In genomic region chr7:102156867-102157266, GRCh38 we compare ENCODE assay signal across 2 cellular contexts.
TF ChIP-seq lines count a peak whose summit lies in the region.

No MANE protein-coding gene starts in this region.

TF ChIP-seq in GM23338, 12 proteins besides CTCF, POLR2A, EP300 and RAD21:
- TF ChIP-seq, protein P1, sequence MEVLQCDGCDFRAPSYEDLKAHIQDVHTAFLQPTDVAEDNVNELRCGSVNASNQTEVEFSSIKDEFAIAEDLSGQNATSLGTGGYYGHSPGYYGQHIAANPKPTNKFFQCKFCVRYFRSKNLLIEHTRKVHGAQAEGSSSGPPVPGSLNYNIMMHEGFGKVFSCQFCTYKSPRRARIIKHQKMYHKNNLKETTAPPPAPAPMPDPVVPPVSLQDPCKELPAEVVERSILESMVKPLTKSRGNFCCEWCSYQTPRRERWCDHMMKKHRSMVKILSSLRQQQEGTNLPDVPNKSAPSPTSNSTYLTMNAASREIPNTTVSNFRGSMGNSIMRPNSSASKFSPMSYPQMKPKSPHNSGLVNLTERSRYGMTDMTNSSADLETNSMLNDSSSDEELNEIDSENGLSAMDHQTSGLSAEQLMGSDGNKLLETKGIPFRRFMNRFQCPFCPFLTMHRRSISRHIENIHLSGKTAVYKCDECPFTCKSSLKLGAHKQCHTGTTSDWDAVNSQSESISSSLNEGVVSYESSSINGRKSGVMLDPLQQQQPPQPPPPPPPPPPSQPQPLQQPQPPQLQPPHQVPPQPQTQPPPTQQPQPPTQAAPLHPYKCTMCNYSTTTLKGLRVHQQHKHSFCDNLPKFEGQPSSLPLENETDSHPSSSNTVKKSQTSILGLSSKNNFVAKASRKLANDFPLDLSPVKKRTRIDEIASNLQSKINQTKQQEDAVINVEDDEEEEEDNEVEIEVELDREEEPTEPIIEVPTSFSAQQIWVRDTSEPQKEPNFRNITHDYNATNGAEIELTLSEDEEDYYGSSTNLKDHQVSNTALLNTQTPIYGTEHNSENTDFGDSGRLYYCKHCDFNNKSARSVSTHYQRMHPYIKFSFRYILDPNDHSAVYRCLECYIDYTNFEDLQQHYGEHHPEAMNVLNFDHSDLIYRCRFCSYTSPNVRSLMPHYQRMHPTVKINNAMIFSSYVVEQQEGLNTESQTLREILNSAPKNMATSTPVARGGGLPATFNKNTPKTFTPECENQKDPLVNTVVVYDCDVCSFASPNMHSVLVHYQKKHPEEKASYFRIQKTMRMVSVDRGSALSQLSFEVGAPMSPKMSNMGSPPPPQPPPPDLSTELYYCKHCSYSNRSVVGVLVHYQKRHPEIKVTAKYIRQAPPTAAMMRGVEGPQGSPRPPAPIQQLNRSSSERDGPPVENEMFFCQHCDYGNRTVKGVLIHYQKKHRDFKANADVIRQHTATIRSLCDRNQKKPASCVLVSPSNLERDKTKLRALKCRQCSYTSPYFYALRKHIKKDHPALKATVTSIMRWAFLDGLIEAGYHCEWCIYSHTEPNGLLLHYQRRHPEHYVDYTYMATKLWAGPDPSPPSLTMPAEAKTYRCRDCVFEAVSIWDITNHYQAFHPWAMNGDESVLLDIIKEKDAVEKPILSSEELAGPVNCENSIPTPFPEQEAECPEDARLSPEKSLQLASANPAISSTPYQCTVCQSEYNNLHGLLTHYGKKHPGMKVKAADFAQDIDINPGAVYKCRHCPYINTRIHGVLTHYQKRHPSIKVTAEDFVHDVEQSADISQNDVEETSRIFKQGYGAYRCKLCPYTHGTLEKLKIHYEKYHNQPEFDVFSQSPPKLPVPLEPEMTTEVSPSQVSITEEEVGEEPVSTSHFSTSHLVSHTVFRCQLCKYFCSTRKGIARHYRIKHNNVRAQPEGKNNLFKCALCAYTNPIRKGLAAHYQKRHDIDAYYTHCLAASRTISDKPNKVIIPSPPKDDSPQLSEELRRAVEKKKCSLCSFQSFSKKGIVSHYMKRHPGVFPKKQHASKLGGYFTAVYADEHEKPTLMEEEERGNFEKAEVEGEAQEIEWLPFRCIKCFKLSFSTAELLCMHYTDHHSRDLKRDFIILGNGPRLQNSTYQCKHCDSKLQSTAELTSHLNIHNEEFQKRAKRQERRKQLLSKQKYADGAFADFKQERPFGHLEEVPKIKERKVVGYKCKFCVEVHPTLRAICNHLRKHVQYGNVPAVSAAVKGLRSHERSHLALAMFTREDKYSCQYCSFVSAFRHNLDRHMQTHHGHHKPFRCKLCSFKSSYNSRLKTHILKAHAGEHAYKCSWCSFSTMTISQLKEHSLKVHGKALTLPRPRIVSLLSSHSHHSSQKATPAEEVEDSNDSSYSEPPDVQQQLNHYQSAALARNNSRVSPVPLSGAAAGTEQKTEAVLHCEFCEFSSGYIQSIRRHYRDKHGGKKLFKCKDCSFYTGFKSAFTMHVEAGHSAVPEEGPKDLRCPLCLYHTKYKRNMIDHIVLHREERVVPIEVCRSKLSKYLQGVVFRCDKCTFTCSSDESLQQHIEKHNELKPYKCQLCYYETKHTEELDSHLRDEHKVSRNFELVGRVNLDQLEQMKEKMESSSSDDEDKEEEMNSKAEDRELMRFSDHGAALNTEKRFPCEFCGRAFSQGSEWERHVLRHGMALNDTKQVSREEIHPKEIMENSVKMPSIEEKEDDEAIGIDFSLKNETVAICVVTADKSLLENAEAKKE (CRISPR knock-in tag; IDR thresholded peaks at IDR 0.05) = no peak
- no peak for TF ChIP-seq POLR2AphosphoS5 (IDR thresholded peaks at IDR 0.05; ENCODE audit: low read depth)

TF ChIP-seq in H1, 55 proteins besides CTCF, POLR2A, EP300 and RAD21 (continued from another document):
- TF ChIP-seq HDAC2 (IDR thresholded peaks at IDR 0.05; ENCODE audit: borderline replicate concordance in 1 of 2, low read depth in 2 of 2, low read length in 2 of 2) = no peak
